ENCODE assay signal across 11 cellular contexts in the genomic region with DNA sequence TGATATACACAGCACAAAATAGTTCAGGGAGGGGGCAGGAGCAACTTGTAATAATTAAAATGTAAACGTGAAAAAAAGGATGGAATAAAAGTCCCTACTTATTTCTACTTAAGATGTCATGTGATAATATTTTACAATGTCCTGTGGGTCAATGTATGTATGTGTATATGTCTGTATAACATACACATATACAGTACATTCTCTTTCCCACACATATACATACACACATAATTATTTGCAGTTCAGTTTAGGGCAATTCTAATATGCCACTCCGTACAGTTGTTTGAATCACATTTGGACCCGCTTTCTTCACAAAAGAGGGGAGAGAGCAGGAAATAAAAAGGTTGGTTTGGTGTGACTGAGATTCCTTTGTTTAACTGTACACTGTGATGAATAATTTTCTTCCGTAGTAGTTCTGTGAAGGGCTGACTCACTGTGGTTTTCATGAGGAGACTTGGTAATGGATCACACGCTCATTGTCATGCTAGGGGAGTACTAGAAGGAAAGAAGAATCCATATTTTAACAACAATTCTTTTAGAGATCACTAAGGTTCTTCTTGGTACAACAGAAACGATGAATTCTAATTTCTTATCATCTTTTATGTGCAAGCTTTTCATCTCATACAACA. TPM values are rescaled to one million over a fixed set of nuclear protein-coding genes. Genes with fewer than 3 reads are reported as not detected.
A peak's percentile ranks its signal among the peaks of the same experiment; 100 is the strongest.
DNase-seq lines count a peak whose midpoint lies in the region; ATAC-seq and TF ChIP-seq lines count a peak whose summit lies in the region.
"Had no signal": no experiment of that assay in that cellular context is flagged by ENCODE, and none has a peak within 500 bp of the region (broad histone marks: within the 10 kb centered on the region; RNA-seq: fewer than 3 reads in every experiment).

No MANE protein-coding gene starts in this region.

- H3K9me3 ChIP-seq in Loucy (ENCODE audit: insufficient read depth, low read depth, low read length) (no peaks in the 10 kb centered on the region), right cardiac atrium (ENCODE audit: control insufficient read depth, low read length) (no peaks in the 10 kb centered on the region)
- H3K9me3 ChIP-seq: neutrophil, uterus had no signal

- peak overlapping the region; percentile 9 for H3K9ac ChIP-seq in Loucy (ENCODE audit: low read depth, low read length, poor library complexity, severe bottlenecking)

- peak overlapping the region; percentile 41 for H3K4me2 ChIP-seq in Loucy (ENCODE audit: low read depth, low read length, poor library complexity, severe bottlenecking)

- no peaks in the 10 kb centered on the region for H3K27me3 ChIP-seq in Loucy (ENCODE audit: insufficient read depth, low read length, poor library complexity, severe bottlenecking)
- no peaks in the 10 kb centered on the region for H3K27me3 ChIP-seq in right cardiac atrium (ENCODE audit: control insufficient read depth, insufficient read depth)
- H3K27me3 ChIP-seq: neutrophil, uterus had no signal

- H3K4me1 Mint-ChIP-seq in mesothelial cell of epicardium, result peaks cover 3% of the 10 kb centered on the region

- H3K9me2 ChIP-seq in Loucy (replicated peaks; ENCODE audit: low read depth, low read length), result no peaks in the 10 kb centered on the region

- DNase-seq in GM03348 (ENCODE audit: low spot score) (peak; percentile 80), amniotic stem cell (lab: John Stamatoyannopoulos, UW) (peak; percentile 68), mesothelial cell of epicardium (ENCODE audit: low spot score in 2 of 2, unreplicated experiment in 2 of 2) (no peak), right cardiac atrium (no peak)
- DNase-seq: NCI-H524, uterus had no signal

- H2AFZ ChIP-seq in Loucy (ENCODE audit: low read length), result no peak overlapping the region

- H3K4me1 ChIP-seq in Loucy (ENCODE audit: insufficient read depth, low read length, poor library complexity, severe bottlenecking), result peaks cover 14% of the 10 kb centered on the region
- no peaks in the 10 kb centered on the region for H3K4me1 ChIP-seq in right cardiac atrium (ENCODE audit: control insufficient read depth, insufficient read depth, low read length)

- H3K36me3 Mint-ChIP-seq in mesothelial cell of epicardium, result peaks cover 7% of the 10 kb centered on the region

- peak overlapping the region; percentile 3 for H3K27ac Mint-ChIP-seq in mesothelial cell of epicardium

- 79% methylated on average over 6 of the region's 6 CpGs for WGBS in right cardiac atrium

- no peaks in the 10 kb centered on the region for H3K79me2 ChIP-seq in Loucy (ENCODE audit: insufficient read depth, low read length)

- TF ChIP-seq CTCF in Loucy (conservative IDR thresholded peaks at IDR 0.05; ENCODE audit: low read length) (no peak), mesothelial cell of epicardium (IDR thresholded peaks at IDR 0.05; ENCODE audit: unreplicated experiment) (no peak)

- H3F3A ChIP-seq in Loucy (ENCODE audit: low read depth), result no peaks in the 10 kb centered on the region; the same call in 1 of the 2 replicates

- H3K27me3 Mint-ChIP-seq in mesothelial cell of epicardium (ENCODE audit: low read depth), result no peaks in the 10 kb centered on the region

- intact Hi-C loops in right cardiac atrium (cut with DNase I), result loop anchor here in 3 of 4 donors (10.0 kb wide), 2 partner anchors 435 to 745 kb away; no protein-coding TSS in a partner anchor

- ATAC-seq in right cardiac atrium (no peak), HG03159 (IDR thresholded peaks at IDR 0.05; ENCODE audit: unreplicated experiment) (no peak), HG03039 (IDR thresholded peaks at IDR 0.05; ENCODE audit: unreplicated experiment) (no peak), HG02763 (IDR thresholded peaks at IDR 0.05; ENCODE audit: unreplicated experiment) (no peak)

- H4K20me1 ChIP-seq in Loucy (ENCODE audit: insufficient read depth, low read length, poor library complexity, severe bottlenecking), result no peaks in the 10 kb centered on the region

- peaks cover 59% of the 10 kb centered on the region for H3K36me3 ChIP-seq in Loucy (ENCODE audit: insufficient read depth, low read length)
- H3K36me3 ChIP-seq: neutrophil, uterus had no signal

- H3K27ac ChIP-seq in right cardiac atrium (ENCODE audit: low read length), result no peak overlapping the region
- H3K27ac ChIP-seq: neutrophil, uterus had no signal

- H3K4me3 ChIP-seq in Loucy (ENCODE audit: low read length, poor library complexity, severe bottlenecking), result no peak overlapping the region
- H3K4me3 ChIP-seq in right cardiac atrium (ENCODE audit: low read length), result no peak overlapping the region
- H3K4me3 ChIP-seq: uterus had no signal

- no peaks in the 10 kb centered on the region for H3K9me3 Mint-ChIP-seq in mesothelial cell of epicardium

- H3K4me3 Mint-ChIP-seq in mesothelial cell of epicardium, result no peak overlapping the region

RNA-seq across cellular contexts. Expression of gene ACOT12, which starts 26.2 kb away (rescaled TPM):
- total RNA-seq in mesothelial cell of epicardium (not detected in 3 replicates), right cardiac atrium (not detected)
- not detected for polyA plus RNA-seq in right cardiac atrium

Comparison
In these comparisons a context has a peak if more than half of its experiments do, and no peak if none do; other contexts are left out.
1. DNase-seq: peak in GM03348 (single experiment) and amniotic stem cell (single experiment); none in mesothelial cell of epicardium (0 of 2) and right cardiac atrium (0 of 3).